Comparison of ENCODE assay signal across 15 cellular contexts in the genomic region with DNA sequence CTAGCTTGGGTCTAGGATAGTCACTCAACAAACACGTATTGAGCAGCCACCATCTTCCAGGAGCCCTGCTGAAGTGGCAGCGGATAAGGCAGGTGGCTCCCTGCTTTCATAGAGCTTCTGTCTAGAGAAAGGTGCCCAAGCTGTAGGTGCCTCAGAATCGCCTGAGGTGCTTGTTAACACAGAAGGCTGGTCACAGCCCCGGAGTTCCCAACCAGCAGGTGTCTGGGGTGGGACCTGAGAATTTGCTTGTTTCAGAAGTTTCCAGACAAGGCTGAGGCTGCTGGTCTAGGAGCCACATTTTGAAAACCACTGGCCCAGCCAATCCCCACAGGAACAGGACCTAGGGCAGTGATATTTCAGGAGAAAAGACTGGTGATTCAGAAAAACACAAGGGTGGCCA. TPM values are rescaled to one million over a fixed set of nuclear protein-coding genes. Genes with fewer than 3 reads are reported as not detected.
A peak's percentile ranks its signal among the peaks of the same experiment; 100 is the strongest.
DNase-seq lines count a peak whose midpoint lies in the region; ATAC-seq, FAIRE-seq and TF ChIP-seq lines count a peak whose summit lies in the region.
"Had no signal": no experiment of that assay in that cellular context is flagged by ENCODE, and none has a peak within 500 bp of the region (broad histone marks: within the 10 kb centered on the region; RNA-seq: fewer than 3 reads in every experiment).

No MANE protein-coding gene starts in this region.

- H3K4me3 Mint-ChIP-seq in T-helper 17 cell = no peak overlapping the region
- H3K4me3 Mint-ChIP-seq in stimulated activated naive CD8-positive, alpha-beta T cell treated with anti-CD3 and anti-CD28 coated beads, Interleukin-15, amount 100 ng/mL, for 72 hours = no peak overlapping the region
- no peak overlapping the region for H3K4me3 Mint-ChIP-seq in stimulated activated memory B cell treated with anti-CD40 and anti-IgM and Interleukin-4, amounts not matched to agents 10 μg/mL and 1 μg/mL and 100 μg/mL, for 72 hours
- H3K4me3 Mint-ChIP-seq: GM23338 had no signal

- no peak overlapping the region for H4K8ac ChIP-seq in mesenchymal stem cell (ENCODE audit: low read length)

- peaks cover 34% of the 10 kb centered on the region for H3K4me1 Mint-ChIP-seq in T-helper 17 cell
- peaks cover 14% of the 10 kb centered on the region for H3K4me1 Mint-ChIP-seq in stimulated activated naive CD8-positive, alpha-beta T cell treated with anti-CD3 and anti-CD28 coated beads, Interleukin-15, amount 100 ng/mL, for 72 hours
- peaks cover 24% of the 10 kb centered on the region for H3K4me1 Mint-ChIP-seq in stimulated activated memory B cell treated with anti-CD40 and anti-IgM and Interleukin-4, amounts not matched to agents 10 μg/mL and 1 μg/mL and 100 μg/mL, for 72 hours

- DNase-seq in A549 (ENCODE audit: low read depth in 1 of 2, low spot score in 1 of 2) (no peak), GM23248 (no peak), T-helper 17 cell (no peak), mesenchymal stem cell (no peak), upper lobe of right lung (no peak), NCI-H82 treated with DMSO at 0.1 percent for 48 hours (lab: John Stamatoyannopoulos, UW; ENCODE audit: unreplicated experiment) (no peak)
- DNase-seq in stimulated activated naive CD8-positive, alpha-beta T cell treated with anti-CD3 and anti-CD28 coated beads, Interleukin-15, amount 100 ng/mL, for 72 hours = no peak
- DNase-seq: KG1, NCI-H1092 treated with DMSO at 0.1 percent for 48 hours, NCI-H1694 treated with DMSO at 0.1 percent for 48 hours, NCI-H446 treated with DMSO at 0.1 percent for 48 hours, NCI-H748 treated with DMSO at 0.1 percent for 48 hours had no signal

- intact Hi-C loops in upper lobe of right lung (cut with DNase I) = no loop called here

- H2AFZ ChIP-seq in GM23248 (no peak overlapping the region), mesenchymal stem cell (ENCODE audit: low read depth, low read length) (no peak overlapping the region)

- TF ChIP-seq RAD21 in A549 (conservative IDR thresholded peaks at IDR 0.05 in 1 of 2, IDR thresholded peaks at IDR 0.05 in 1 of 2) = no peak

- no peaks in the 10 kb centered on the region for H4K20me1 ChIP-seq in GM23248 (ENCODE audit: insufficient read depth)

- ATAC-seq in A549 = no peak
- no peak for ATAC-seq in T-helper 17 cell
- no peak for ATAC-seq in stimulated activated naive CD8-positive, alpha-beta T cell treated with anti-CD3 and anti-CD28 coated beads, Interleukin-15, amount 100 ng/mL, for 72 hours
- ATAC-seq in stimulated activated memory B cell treated with anti-CD40 and anti-IgM and Interleukin-4, amounts not matched to agents 10 μg/mL and 1 μg/mL and 100 μg/mL, for 72 hours = no peak
- ATAC-seq in upper lobe of right lung = no peak
- ATAC-seq: GM23338 had no signal

- no peak for FAIRE-seq in A549 (lab: Jason Lieb, UNC)
- FAIRE-seq: RCC 7860 had no signal

- peak overlapping the region; percentile 89 for H2AK5ac ChIP-seq in mesenchymal stem cell (ENCODE audit: low read length, severe bottlenecking)

- no peak overlapping the region for H3K9ac ChIP-seq in GM23248
- no peak overlapping the region for H3K9ac ChIP-seq in mesenchymal stem cell (ENCODE audit: low read length)

- no peak overlapping the region for H3K14ac ChIP-seq in mesenchymal stem cell (ENCODE audit: low read length in 2 of 2)

- in situ Hi-C loops in GM23248 (cut with MboI) = no loop called here

- H3K4ac ChIP-seq in mesenchymal stem cell (ENCODE audit: low read depth in 1 of 2, low read length in 2 of 2) = peak overlapping the region in 1 of 2 experiments; percentile 43

- CTCF ChIA-PET in A549 (lab: Yijun Ruan, JAX) = interaction anchor here (0.6 to 0.8 kb wide), 3 partner anchors 9 to 134 kb away, joined by 3 read pairs; no protein-coding TSS in a partner anchor

- H2BK120ac ChIP-seq in mesenchymal stem cell (ENCODE audit: low read depth, low read length) = peak overlapping the region; percentile 42

- H2BK12ac ChIP-seq in mesenchymal stem cell (ENCODE audit: low read length in 2 of 2) = peak overlapping the region in 1 of 2 experiments; percentile 12

- H3K18ac ChIP-seq in mesenchymal stem cell (ENCODE audit: low read depth in 1 of 2, low read length in 2 of 2) = peak overlapping the region in 1 of 2 experiments; percentile 46

- H3K4me2 ChIP-seq in A549 = peak overlapping the region; percentile 96; the same call in 2 of the 3 replicates
- H3K4me2 ChIP-seq in GM23248 (ENCODE audit: unreplicated experiment) = no peak overlapping the region
- no peak overlapping the region for H3K4me2 ChIP-seq in mesenchymal stem cell (ENCODE audit: low read length, poor library complexity, severe bottlenecking)
- H3K4me2 ChIP-seq: GM23338 had no signal

- H2BK5ac ChIP-seq in mesenchymal stem cell (ENCODE audit: low read depth, low read length, poor library complexity, severe bottlenecking) = no peak overlapping the region

- no peak for TF ChIP-seq POLR2A in A549 (IDR thresholded peaks at IDR 0.05; ENCODE audit: low read length)

- H3K27ac ChIP-seq in A549 (peak overlapping the region; percentile 91 to 100), GM23248 (0 out of 2 replicates have a peak overlapping the region, but pooled peaks have one; percentile 98), mesenchymal stem cell (ENCODE audit: low read length, poor library complexity, severe bottlenecking) (no peak overlapping the region), upper lobe of right lung (no peak overlapping the region)

- H3K9me3 ChIP-seq in A549 (no peaks in the 10 kb centered on the region), GM23248 (ENCODE audit: low read depth) (no peaks in the 10 kb centered on the region), T-helper 17 cell (ENCODE audit: control insufficient read depth, low read length, poor library complexity, severe bottlenecking) (no peaks in the 10 kb centered on the region), mesenchymal stem cell (ENCODE audit: control insufficient read depth, low read length) (no peaks in the 10 kb centered on the region), upper lobe of right lung (no peaks in the 10 kb centered on the region)

- H3K23ac ChIP-seq in mesenchymal stem cell (ENCODE audit: low read length in 2 of 2) = no peak overlapping the region

- peak overlapping the region; percentile 96 for H3K27ac Mint-ChIP-seq in T-helper 17 cell
- H3K27ac Mint-ChIP-seq in stimulated activated naive CD8-positive, alpha-beta T cell treated with anti-CD3 and anti-CD28 coated beads, Interleukin-15, amount 100 ng/mL, for 72 hours = peak overlapping the region in 1 of 2 donors; percentile 13
- no peak overlapping the region for H3K27ac Mint-ChIP-seq in stimulated activated memory B cell treated with anti-CD40 and anti-IgM and Interleukin-4, amounts not matched to agents 10 μg/mL and 1 μg/mL and 100 μg/mL, for 72 hours
- H3K27ac Mint-ChIP-seq: GM23338 had no signal

- no peaks in the 10 kb centered on the region for H3K36me3 ChIP-seq in GM23248 (ENCODE audit: low read depth)
- H3K36me3 ChIP-seq in mesenchymal stem cell (ENCODE audit: control insufficient read depth in 1 of 2, insufficient read depth in 2 of 2, low read depth in 1 of 2, low read length in 2 of 2) = peaks cover 0 to under 1% of the 10 kb centered on the region in 2 experiments
- no peaks in the 10 kb centered on the region for H3K36me3 ChIP-seq in upper lobe of right lung

- no peak for TF ChIP-seq CTCF in A549 (IDR thresholded peaks at IDR 0.05)
- TF ChIP-seq CTCF in upper lobe of right lung (IDR thresholded peaks at IDR 0.05) = no peak

- H3K9me2 ChIP-seq in GM23248 (ENCODE audit: insufficient read depth) = no peaks in the 10 kb centered on the region

- H3F3A ChIP-seq in GM23248 (ENCODE audit: insufficient read depth) = peaks cover 30% of the 10 kb centered on the region

- H2BK15ac ChIP-seq in mesenchymal stem cell (ENCODE audit: low read depth, poor library complexity, severe bottlenecking) = no peak overlapping the region

- H3K79me1 ChIP-seq in mesenchymal stem cell (replicated peaks; ENCODE audit: low read length, poor library complexity, severe bottlenecking) = no peaks in the 10 kb centered on the region

- no peaks in the 10 kb centered on the region for H3K9me3 Mint-ChIP-seq in stimulated activated naive CD8-positive, alpha-beta T cell treated with anti-CD3 and anti-CD28 coated beads, Interleukin-15, amount 100 ng/mL, for 72 hours
- no peaks in the 10 kb centered on the region for H3K9me3 Mint-ChIP-seq in stimulated activated memory B cell treated with anti-CD40 and anti-IgM and Interleukin-4, amounts not matched to agents 10 μg/mL and 1 μg/mL and 100 μg/mL, for 72 hours
- H3K9me3 Mint-ChIP-seq: GM23338 had no signal

- no peak overlapping the region for H3K4me3 ChIP-seq in A549
- H3K4me3 ChIP-seq in GM23248 = no peak overlapping the region
- no peak overlapping the region for H3K4me3 ChIP-seq in mesenchymal stem cell (ENCODE audit: insufficient read depth in 1 of 2, low read depth in 1 of 2, low read length in 2 of 2)
- H3K4me3 ChIP-seq in upper lobe of right lung = no peak overlapping the region
- H3K4me3 ChIP-seq: GM23338 had no signal

- H4K91ac ChIP-seq in mesenchymal stem cell (ENCODE audit: low read length) = no peak overlapping the region

- POLR2A ChIA-PET in A549 (lab: Yijun Ruan, JAX) = no interaction called here

- H3K27me3 ChIP-seq in GM23248 (replicated peaks; ENCODE audit: insufficient read depth) (no peaks in the 10 kb centered on the region), mesenchymal stem cell (ENCODE audit: control insufficient read depth in 1 of 2, insufficient read depth in 1 of 2, low read length in 2 of 2) (no peaks in the 10 kb centered on the region), upper lobe of right lung (no peaks in the 10 kb centered on the region)

- peaks cover 76% of the 10 kb centered on the region for H3K4me1 ChIP-seq in A549
- peaks cover 47% of the 10 kb centered on the region for H3K4me1 ChIP-seq in GM23248 (ENCODE audit: insufficient read depth)
- peaks cover 49% of the 10 kb centered on the region for H3K4me1 ChIP-seq in mesenchymal stem cell (ENCODE audit: control insufficient read depth, insufficient read depth, low read depth, low read length)
- H3K4me1 ChIP-seq in upper lobe of right lung = peaks cover 29% of the 10 kb centered on the region

- peaks cover 10% of the 10 kb centered on the region for H3K27me3 Mint-ChIP-seq in T-helper 17 cell
- H3K27me3 Mint-ChIP-seq in stimulated activated naive CD8-positive, alpha-beta T cell treated with anti-CD3 and anti-CD28 coated beads, Interleukin-15, amount 100 ng/mL, for 72 hours = peaks cover 20% of the 10 kb centered on the region
- no peaks in the 10 kb centered on the region for H3K27me3 Mint-ChIP-seq in stimulated activated memory B cell treated with anti-CD40 and anti-IgM and Interleukin-4, amounts not matched to agents 10 μg/mL and 1 μg/mL and 100 μg/mL, for 72 hours

- H3K36me3 Mint-ChIP-seq in T-helper 17 cell (ENCODE audit: low read depth) = peaks cover 4% of the 10 kb centered on the region
- H3K36me3 Mint-ChIP-seq in stimulated activated memory B cell treated with anti-CD40 and anti-IgM and Interleukin-4, amounts not matched to agents 10 μg/mL and 1 μg/mL and 100 μg/mL, for 72 hours = no peaks in the 10 kb centered on the region

- H3K79me2 ChIP-seq in GM23248 (ENCODE audit: insufficient read depth) = no peaks in the 10 kb centered on the region

- no peak for TF ChIP-seq EP300 in A549 (IDR thresholded peaks at IDR 0.05)

- no CpG with 5 or more reads among the region's 4 CpGs for WGBS in A549 (ENCODE audit: missing lambda C conversion rate)
- 94 to 98% methylated on average over 4 of the region's 4 CpGs for WGBS in GM23248 (ENCODE audit: low coverage in 1 of 2, low lambda C conversion rate in 2 of 2, missing lambda C conversion rate in 2 of 2), 2 experiments
- 98% methylated on average over 4 of the region's 4 CpGs for WGBS in mesenchymal stem cell

RNA-seq across cellular contexts. Expression of a gene that starts 45.3 kb away (rescaled TPM):
- polyA plus RNA-seq in A549 (2011; rRNA removed) = 18.9 and 19.9 TPM in 2 replicates
- 38.2 and 48.5 TPM in 2 replicates for polyA plus RNA-seq in A549 (2012; cell fraction: cytosol; rRNA removed)
- 76.0 and 84.4 TPM in 2 replicates for polyA plus RNA-seq in A549 (2012; cell fraction: nucleus; rRNA removed)
- 26.9 to 29.1 TPM (median 29.0 TPM) in 3 replicates for polyA plus RNA-seq in A549 (2017; fragmentation: RNase III; extraction: RNeasy Plus Mini Kit Qiagen cat#74134 plus additional on column Dnase treatment)
- polyA minus RNA-seq in A549 (2011; rRNA and poly(A)+ RNA removed) = 51.4 and 52.2 TPM in 2 replicates
- 43.6 and 51.7 TPM in 2 replicates for total RNA-seq in GM23248 (2014; rRNA removed; shearing (Covaris generic))
- 6.8 and 8.4 TPM in 2 replicates for polyA plus RNA-seq in GM23248 (2016; fragmentation: Nextera tagmentation; extraction: Ambion mirVana)
- 100 to 1,000 TPM; 161 to 181 TPM for total RNA-seq in T-helper 17 cell
- 9.6 TPM for polyA plus RNA-seq in mesenchymal stem cell (2013, experiment 1 of 2)
- 9.9 TPM for polyA plus RNA-seq in mesenchymal stem cell (2013, experiment 2 of 2)
- 68.9 TPM for total RNA-seq in upper lobe of right lung

Comparison
In these comparisons a context has a peak if more than half of its experiments do, and no peak if none do; other contexts are left out.
1. H3K27ac ChIP-seq: peak in A549 (2 of 2) and GM23248 (single experiment); none in mesenchymal stem cell (single experiment) and upper lobe of right lung (single experiment).